Comparison of ENCODE assay signal across 18 cellular contexts in genomic region chr1:5731110-5731423, GRCh38.
"Had no signal": no experiment of that assay in that cellular context is flagged by ENCODE, and none has a peak within 500 bp of the region (broad histone marks: within the 10 kb centered on the region; RNA-seq: fewer than 3 reads in every experiment).

No MANE protein-coding gene starts in this region.

- H3K36me3 ChIP-seq: prostate gland, right atrium auricular region, suprapubic skin, transverse colon, vagina had no signal

- H3K4me3 ChIP-seq: dorsolateral prefrontal cortex, mucosa of descending colon, prostate gland, right atrium auricular region, skin epidermis, suprapubic skin, transverse colon, vagina had no signal

- ATAC-seq: mucosa of descending colon; stimulated activated naive B cell treated with anti-CD40 and anti-IgM and Interleukin-4, amounts not matched to agents 10 μg/mL and 1 μg/mL and 100 μg/mL, for 72 hours; stimulated activated naive CD8-positive, alpha-beta T cell treated with anti-CD3 and anti-CD28 coated beads, Interleukin-15, amount 100 ng/mL, for 72 hours had no signal

- H3K27me3 ChIP-seq: right atrium auricular region, vagina had no signal

- H3K27ac ChIP-seq: dorsolateral prefrontal cortex, prostate gland, right atrium auricular region, skin epidermis, suprapubic skin, transverse colon, vagina had no signal

- FAIRE-seq: colon, frontal cortex, keratinocyte had no signal

- DNase-seq: effector CD4-positive, alpha-beta T cell; mesenchymal stem cell; naive B cell; stimulated activated CD4-positive, alpha-beta T cell treated with anti-CD3 and anti-CD28 coated beads, Interleukin-15, amount 100 ng/mL, for 24 hours; stimulated activated CD4-positive, alpha-beta T cell treated with anti-CD3 and anti-CD28 coated beads, Interleukin-2, amount 100 ng/mL, for 48 hours; stimulated activated naive B cell treated with anti-CD40 and anti-IgM and Interleukin-4, amounts not matched to agents 10 μg/mL and 1 μg/mL and 100 μg/mL, for 72 hours; stimulated activated naive CD8-positive, alpha-beta T cell treated with anti-CD3 and anti-CD28 coated beads, Interleukin-15, amount 100 ng/mL, for 72 hours; transverse colon had no signal

- H3K9me3 ChIP-seq: mucosa of descending colon, prostate gland, right atrium auricular region, suprapubic skin, transverse colon, vagina had no signal

- H3K4me1 ChIP-seq: right atrium auricular region, suprapubic skin, transverse colon, vagina had no signal
